ENCODE assay signal across 8 cellular contexts in the genomic region with DNA sequence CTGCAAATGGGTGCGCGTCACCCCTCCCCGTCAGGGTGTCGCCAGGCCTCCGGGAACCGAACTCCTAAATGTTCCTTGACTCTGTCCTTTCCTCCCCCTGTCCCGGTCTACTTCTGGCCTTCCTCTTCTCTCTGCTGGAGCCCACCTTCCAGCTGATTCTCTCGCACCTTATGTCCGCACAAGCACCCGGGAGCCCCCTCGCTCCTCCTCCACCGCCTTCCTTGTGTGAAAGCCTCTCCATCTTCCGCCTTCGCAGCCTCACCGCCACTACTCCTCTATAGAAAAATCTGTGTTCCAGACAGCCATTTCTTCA. TPM values are rescaled to one million over a fixed set of nuclear protein-coding genes. Genes with fewer than 3 reads are reported as not detected.
DNase-seq lines count a peak whose midpoint lies in the region; ATAC-seq and TF ChIP-seq lines count a peak whose summit lies in the region.

No MANE protein-coding gene starts in this region.

- no peaks in the 10 kb centered on the region for H3K9me3 Mint-ChIP-seq in nephron progenitor cell

- H3K4me1 ChIP-seq in BE2C (no peaks in the 10 kb centered on the region), ectodermal cell (ENCODE audit: control insufficient read depth, insufficient read depth, low read length) (peaks cover 18% of the 10 kb centered on the region)

- peaks cover 13% of the 10 kb centered on the region for H3K27me3 Mint-ChIP-seq in nephron progenitor cell (ENCODE audit: low read depth, poor library complexity)

- WGBS in ectodermal cell, 2 experiments = 62 to 64% methylated on average over 15 of the region's 15 CpGs

- ATAC-seq in GM19463 (IDR thresholded peaks at IDR 0.05; ENCODE audit: unreplicated experiment) (no peak), HG02642 (IDR thresholded peaks at IDR 0.05; ENCODE audit: poor library complexity, unreplicated experiment) (no peak)

- H3K9me3 ChIP-seq in BE2C (no peaks in the 10 kb centered on the region), MG63 (no peaks in the 10 kb centered on the region), ectodermal cell (ENCODE audit: control insufficient read depth, low read length) (no peaks in the 10 kb centered on the region)

- no peaks in the 10 kb centered on the region for H3K27me3 ChIP-seq in BE2C
- no peaks in the 10 kb centered on the region for H3K27me3 ChIP-seq in MG63
- no peaks in the 10 kb centered on the region for H3K27me3 ChIP-seq in ectodermal cell (ENCODE audit: control insufficient read depth, insufficient read depth, low read length, poor library complexity, severe bottlenecking)

- H3K36me3 ChIP-seq in BE2C = no peaks in the 10 kb centered on the region
- no peaks in the 10 kb centered on the region for H3K36me3 ChIP-seq in MG63
- no peaks in the 10 kb centered on the region for H3K36me3 ChIP-seq in ectodermal cell (ENCODE audit: control insufficient read depth, insufficient read depth, low read length)

- peak overlapping the region; percentile 85 for H3K27ac ChIP-seq in ectodermal cell (ENCODE audit: insufficient read depth, low read depth, low read length, poor library complexity, severe bottlenecking)

- H3K36me3 Mint-ChIP-seq in nephron progenitor cell (ENCODE audit: low read depth) = peaks cover 17% of the 10 kb centered on the region

- H3K27ac Mint-ChIP-seq in nephron progenitor cell = peak overlapping the region; percentile 92

- peaks cover 43% of the 10 kb centered on the region for H3K4me1 Mint-ChIP-seq in nephron progenitor cell

- H3K4me3 Mint-ChIP-seq in nephron progenitor cell = peak overlapping the region; percentile 82

- H3K4me3 ChIP-seq in BE2C (ENCODE audit: low read depth, low read length) (peak overlapping the region; percentile 85; the same call in 1 of the 2 replicates), MG63 (peak overlapping the region; percentile 76), ectodermal cell (ENCODE audit: insufficient read depth, low read depth, low read length) (peak overlapping the region; percentile 76)

- TF ChIP-seq CTCF in BE2C (IDR thresholded peaks at IDR 0.05; ENCODE audit: low read depth, low read length) (no peak), nephron progenitor cell (IDR thresholded peaks at IDR 0.05) (no peak)

- DNase-seq in BE2C (no peak), MG63 (no peak), nephron progenitor cell (no peak), NCI-H2227 (lab: John Stamatoyannopoulos, UW; ENCODE audit: unreplicated experiment) (no peak), NCI-H345 treated with DMSO at 0.1 percent for 48 hours (lab: John Stamatoyannopoulos, UW; ENCODE audit: unreplicated experiment) (no peak)

RNA-seq across cellular contexts. Expression of a gene that starts 0.6 kb away (rescaled TPM):
- polyA plus RNA-seq in BE2C (2012; ENCODE audit: insufficient read depth, insufficient read length, low read depth) = 28.2 TPM
- total RNA-seq in MG63 (2014; rRNA removed; shearing (Covaris generic); ENCODE audit: low replicate concordance) = 3.2 and 9.5 TPM in 2 replicates
- polyA plus RNA-seq in ectodermal cell (2013, experiment 1 of 4) = 37.6 TPM
- polyA plus RNA-seq in ectodermal cell (2013, experiment 2 of 4) = 34.8 TPM
- 31.9 TPM for polyA plus RNA-seq in ectodermal cell (2013, experiment 3 of 4)
- polyA plus RNA-seq in ectodermal cell (2013, experiment 4 of 4) = 34.5 TPM

RNA-seq across cellular contexts. Expression of a gene that starts 51.0 kb away (rescaled TPM):
- polyA plus RNA-seq in BE2C (2012; ENCODE audit: insufficient read depth, insufficient read length, low read depth) = 91.4 TPM
- total RNA-seq in MG63 (2014; rRNA removed; shearing (Covaris generic); ENCODE audit: low replicate concordance) = 102 and 162 TPM in 2 replicates
- 113 TPM for polyA plus RNA-seq in ectodermal cell (2013, experiment 1 of 4)
- polyA plus RNA-seq in ectodermal cell (2013, experiment 2 of 4) = 111 TPM
- 93.3 TPM for polyA plus RNA-seq in ectodermal cell (2013, experiment 3 of 4)
- 105 TPM for polyA plus RNA-seq in ectodermal cell (2013, experiment 4 of 4)
